1 cellular context compared by ENCODE assay signal in the genomic region with DNA sequence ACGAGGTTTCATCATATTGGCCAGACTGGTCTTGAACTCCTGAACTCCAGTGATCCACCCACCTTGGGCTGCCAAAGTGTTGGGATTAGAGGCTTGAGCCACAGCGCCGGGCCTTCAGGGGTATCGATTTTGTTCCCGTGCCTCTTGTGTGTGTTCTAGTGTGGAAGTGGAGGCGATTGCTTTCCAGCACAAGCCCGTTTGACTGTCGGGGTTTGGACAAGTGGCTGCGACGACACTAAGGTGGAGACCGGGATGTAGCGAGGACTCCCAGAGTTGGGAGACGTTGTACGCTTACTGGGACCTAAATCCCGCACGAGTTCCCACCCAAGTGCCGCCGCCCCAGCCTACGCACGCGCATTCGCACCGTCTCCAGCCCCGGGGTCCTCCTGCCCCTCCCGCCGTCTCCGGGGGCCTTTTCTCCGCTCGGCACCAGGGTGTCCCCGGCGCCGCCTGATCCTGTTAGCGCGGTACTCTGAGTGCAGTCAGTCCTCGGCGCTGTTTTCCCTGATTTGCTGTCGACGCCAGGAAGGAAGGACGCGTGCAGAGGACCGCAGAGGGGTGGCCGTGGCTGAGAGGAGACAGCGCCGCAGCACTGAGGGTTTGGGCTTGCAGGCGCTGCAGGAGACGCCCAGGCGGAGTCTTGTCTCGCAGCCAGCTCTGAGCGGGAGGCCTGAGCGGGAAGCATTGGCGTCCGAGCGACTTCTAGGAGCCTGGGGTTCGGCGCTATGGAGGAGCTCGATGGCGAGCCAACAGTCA.
TF ChIP-seq lines count a peak whose summit lies in the region.

A gene with protein sequence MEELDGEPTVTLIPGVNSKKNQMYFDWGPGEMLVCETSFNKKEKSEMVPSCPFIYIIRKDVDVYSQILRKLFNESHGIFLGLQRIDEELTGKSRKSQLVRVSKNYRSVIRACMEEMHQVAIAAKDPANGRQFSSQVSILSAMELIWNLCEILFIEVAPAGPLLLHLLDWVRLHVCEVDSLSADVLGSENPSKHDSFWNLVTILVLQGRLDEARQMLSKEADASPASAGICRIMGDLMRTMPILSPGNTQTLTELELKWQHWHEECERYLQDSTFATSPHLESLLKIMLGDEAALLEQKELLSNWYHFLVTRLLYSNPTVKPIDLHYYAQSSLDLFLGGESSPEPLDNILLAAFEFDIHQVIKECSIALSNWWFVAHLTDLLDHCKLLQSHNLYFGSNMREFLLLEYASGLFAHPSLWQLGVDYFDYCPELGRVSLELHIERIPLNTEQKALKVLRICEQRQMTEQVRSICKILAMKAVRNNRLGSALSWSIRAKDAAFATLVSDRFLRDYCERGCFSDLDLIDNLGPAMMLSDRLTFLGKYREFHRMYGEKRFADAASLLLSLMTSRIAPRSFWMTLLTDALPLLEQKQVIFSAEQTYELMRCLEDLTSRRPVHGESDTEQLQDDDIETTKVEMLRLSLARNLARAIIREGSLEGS (plus strand): TSS at position 643 of the 756 bp plus-strand sequence. CDS start 83 bp downstream, at position 726.

TF ChIP-seq in K562, 482 proteins besides CTCF, POLR2A, EP300 and RAD21 (continued from another document and continues in another):
- TF ChIP-seq SMC3 (conservative IDR thresholded peaks at IDR 0.05; ENCODE audit: insufficient read depth, low read depth, low read length), result peak; percentile 14; the same call in 1 of the 2 replicates
- TF ChIP-seq ZC3H8 (IDR thresholded peaks at IDR 0.05), result no peak
- no peak for TF ChIP-seq ZNF707 (CRISPR knock-in tag; conservative IDR thresholded peaks at IDR 0.05)
- peak; percentile 93 for TF ChIP-seq POLR2G (IDR thresholded peaks at IDR 0.05; ENCODE audit: low read depth, low read length)
- TF ChIP-seq, protein P1, sequence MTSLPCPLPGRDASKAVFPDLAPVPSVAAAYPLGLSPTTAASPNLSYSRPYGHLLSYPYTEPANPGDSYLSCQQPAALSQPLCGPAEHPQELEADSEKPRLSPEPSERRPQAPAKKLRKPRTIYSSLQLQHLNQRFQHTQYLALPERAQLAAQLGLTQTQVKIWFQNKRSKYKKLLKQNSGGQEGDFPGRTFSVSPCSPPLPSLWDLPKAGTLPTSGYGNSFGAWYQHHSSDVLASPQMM (CRISPR knock-in tag; IDR thresholded peaks at IDR 0.05), result no peak
- no peak for TF ChIP-seq ZNF175 (CRISPR knock-in tag; IDR thresholded peaks at IDR 0.05; ENCODE audit: low read depth)
- no peak for TF ChIP-seq HNRNPL (IDR thresholded peaks at IDR 0.05; ENCODE audit: low read depth, low read length)
- no peak; the same call in 1 of the 2 replicates for TF ChIP-seq PHB2 (IDR thresholded peaks at IDR 0.05; ENCODE audit: low read depth)
- no peak for TF ChIP-seq SMAD2 (IDR thresholded peaks at IDR 0.05; ENCODE audit: low read depth, low read length)
- peak in 1 of 2 experiments; percentile 73; a peak in 1 of 3 replicates for TF ChIP-seq CBX3 (IDR thresholded peaks at IDR 0.05; ENCODE audit: borderline replicate concordance in 1 of 2, low read length in 2 of 2)
- TF ChIP-seq, protein P2, sequence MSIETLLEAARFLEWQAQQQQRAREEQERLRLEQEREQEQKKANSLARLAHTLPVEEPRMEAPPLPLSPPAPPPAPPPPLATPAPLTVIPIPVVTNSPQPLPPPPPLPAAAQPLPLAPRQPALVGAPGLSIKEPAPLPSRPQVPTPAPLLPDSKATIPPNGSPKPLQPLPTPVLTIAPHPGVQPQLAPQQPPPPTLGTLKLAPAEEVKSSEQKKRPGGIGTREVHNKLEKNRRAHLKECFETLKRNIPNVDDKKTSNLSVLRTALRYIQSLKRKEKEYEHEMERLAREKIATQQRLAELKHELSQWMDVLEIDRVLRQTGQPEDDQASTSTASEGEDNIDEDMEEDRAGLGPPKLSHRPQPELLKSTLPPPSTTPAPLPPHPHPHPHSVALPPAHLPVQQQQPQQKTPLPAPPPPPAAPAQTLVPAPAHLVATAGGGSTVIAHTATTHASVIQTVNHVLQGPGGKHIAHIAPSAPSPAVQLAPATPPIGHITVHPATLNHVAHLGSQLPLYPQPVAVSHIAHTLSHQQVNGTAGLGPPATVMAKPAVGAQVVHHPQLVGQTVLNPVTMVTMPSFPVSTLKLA (conservative IDR thresholded peaks at IDR 0.05), result peak; percentile 78 to 88; a peak in 3 of 4 replicates
- TF ChIP-seq NR1H2 (CRISPR knock-in tag; IDR thresholded peaks at IDR 0.05), result no peak
- TF ChIP-seq, protein P3, sequence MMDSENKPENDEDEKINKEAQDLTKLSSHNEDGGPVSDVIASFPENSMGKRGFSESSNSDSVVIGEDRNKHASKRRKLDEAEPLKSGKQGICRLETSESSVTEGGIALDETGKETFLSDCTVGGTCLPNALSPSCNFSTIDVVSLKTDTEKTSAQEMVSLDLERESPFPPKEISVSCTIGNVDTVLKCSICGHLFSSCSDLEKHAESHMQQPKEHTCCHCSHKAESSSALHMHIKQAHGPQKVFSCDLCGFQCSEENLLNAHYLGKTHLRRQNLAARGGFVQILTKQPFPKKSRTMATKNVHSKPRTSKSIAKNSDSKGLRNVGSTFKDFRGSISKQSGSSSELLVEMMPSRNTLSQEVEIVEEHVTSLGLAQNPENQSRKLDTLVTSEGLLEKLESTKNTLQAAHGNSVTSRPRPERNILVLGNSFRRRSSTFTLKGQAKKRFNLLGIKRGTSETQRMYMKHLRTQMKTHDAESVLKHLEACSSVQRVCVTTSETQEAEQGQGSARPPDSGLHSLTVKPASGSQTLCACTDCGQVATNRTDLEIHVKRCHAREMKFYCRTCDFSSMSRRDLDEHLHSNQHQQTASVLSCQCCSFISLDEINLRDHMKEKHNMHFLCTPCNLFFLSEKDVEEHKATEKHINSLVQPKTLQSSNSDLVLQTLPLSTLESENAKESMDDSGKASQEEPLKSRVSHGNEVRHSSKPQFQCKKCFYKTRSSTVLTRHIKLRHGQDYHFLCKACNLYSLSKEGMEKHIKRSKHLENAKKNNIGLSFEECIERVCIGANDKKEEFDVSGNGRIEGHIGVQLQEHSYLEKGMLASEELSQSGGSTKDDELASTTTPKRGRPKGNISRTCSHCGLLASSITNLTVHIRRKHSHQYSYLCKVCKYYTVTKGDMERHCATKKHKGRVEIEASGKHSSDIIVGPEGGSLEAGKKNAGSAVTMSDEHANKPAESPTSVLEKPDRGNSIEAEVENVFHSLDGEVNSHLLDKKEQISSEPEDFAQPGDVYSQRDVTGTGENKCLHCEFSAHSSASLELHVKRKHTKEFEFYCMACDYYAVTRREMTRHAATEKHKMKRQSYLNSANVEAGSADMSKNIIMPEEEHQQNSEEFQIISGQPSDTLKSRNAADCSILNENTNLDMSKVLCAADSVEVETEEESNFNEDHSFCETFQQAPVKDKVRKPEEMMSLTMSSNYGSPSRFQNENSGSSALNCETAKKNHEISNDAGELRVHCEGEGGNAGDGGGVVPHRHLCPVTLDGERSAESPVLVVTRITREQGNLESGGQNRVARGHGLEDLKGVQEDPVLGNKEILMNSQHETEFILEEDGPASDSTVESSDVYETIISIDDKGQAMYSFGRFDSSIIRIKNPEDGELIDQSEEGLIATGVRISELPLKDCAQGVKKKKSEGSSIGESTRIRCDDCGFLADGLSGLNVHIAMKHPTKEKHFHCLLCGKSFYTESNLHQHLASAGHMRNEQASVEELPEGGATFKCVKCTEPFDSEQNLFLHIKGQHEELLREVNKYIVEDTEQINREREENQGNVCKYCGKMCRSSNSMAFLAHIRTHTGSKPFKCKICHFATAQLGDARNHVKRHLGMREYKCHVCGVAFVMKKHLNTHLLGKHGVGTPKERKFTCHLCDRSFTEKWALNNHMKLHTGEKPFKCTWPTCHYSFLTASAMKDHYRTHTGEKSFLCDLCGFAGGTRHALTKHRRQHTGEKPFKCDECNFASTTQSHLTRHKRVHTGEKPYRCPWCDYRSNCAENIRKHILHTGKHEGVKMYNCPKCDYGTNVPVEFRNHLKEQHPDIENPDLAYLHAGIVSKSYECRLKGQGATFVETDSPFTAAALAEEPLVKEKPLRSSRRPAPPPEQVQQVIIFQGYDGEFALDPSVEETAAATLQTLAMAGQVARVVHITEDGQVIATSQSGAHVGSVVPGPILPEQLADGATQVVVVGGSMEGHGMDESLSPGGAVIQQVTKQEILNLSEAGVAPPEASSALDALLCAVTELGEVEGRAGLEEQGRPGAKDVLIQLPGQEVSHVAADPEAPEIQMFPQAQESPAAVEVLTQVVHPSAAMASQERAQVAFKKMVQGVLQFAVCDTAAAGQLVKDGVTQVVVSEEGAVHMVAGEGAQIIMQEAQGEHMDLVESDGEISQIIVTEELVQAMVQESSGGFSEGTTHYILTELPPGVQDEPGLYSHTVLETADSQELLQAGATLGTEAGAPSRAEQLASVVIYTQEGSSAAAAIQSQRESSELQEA (IDR thresholded peaks at IDR 0.05; ENCODE audit: low read depth), result 0 out of 2 replicates have a peak, but pooled peaks have one; percentile 9
- peak; percentile 69 for TF ChIP-seq BHLHE40 (IDR thresholded peaks at IDR 0.05; ENCODE audit: low read length)
- TF ChIP-seq KLF13 (tag; IDR thresholded peaks at IDR 0.05; ENCODE audit: borderline replicate concordance, low read depth), result no peak
- TF ChIP-seq HSF4 (CRISPR knock-in tag; IDR thresholded peaks at IDR 0.05; ENCODE audit: borderline replicate concordance), result no peak
- no peak for TF ChIP-seq ZNF165 (CRISPR knock-in tag; IDR thresholded peaks at IDR 0.05; ENCODE audit: borderline replicate concordance)
- TF ChIP-seq, protein P4, sequence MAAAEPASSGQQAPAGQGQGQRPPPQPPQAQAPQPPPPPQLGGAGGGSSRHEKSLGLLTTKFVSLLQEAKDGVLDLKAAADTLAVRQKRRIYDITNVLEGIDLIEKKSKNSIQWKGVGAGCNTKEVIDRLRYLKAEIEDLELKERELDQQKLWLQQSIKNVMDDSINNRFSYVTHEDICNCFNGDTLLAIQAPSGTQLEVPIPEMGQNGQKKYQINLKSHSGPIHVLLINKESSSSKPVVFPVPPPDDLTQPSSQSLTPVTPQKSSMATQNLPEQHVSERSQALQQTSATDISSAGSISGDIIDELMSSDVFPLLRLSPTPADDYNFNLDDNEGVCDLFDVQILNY (CRISPR knock-in tag; IDR thresholded peaks at IDR 0.05), result no peak; the same call in 1 of the 2 replicates
- no peak for TF ChIP-seq NR4A1 (CRISPR knock-in tag; IDR thresholded peaks at IDR 0.05)
- TF ChIP-seq NR4A1 (tag; IDR thresholded peaks at IDR 0.05), result 0 out of 2 replicates have a peak, but pooled peaks have one; percentile 29
- TF ChIP-seq ZNF197 (CRISPR knock-in tag; IDR thresholded peaks at IDR 0.05; ENCODE audit: low read depth), result 0 out of 2 replicates have a peak, but pooled peaks have one; percentile 31
- no peak for TF ChIP-seq CCNT2 (IDR thresholded peaks at IDR 0.05; ENCODE audit: borderline replicate concordance, extremely low read depth, insufficient read length, low read depth, low read length)
- no peak for TF ChIP-seq NFATC3 (IDR thresholded peaks at IDR 0.05)
- TF ChIP-seq CC2D1A (IDR thresholded peaks at IDR 0.05), result no peak
- TF ChIP-seq SAFB (IDR thresholded peaks at IDR 0.05; ENCODE audit: borderline replicate concordance, low read depth, low read length), result no peak
- TF ChIP-seq, protein P5, sequence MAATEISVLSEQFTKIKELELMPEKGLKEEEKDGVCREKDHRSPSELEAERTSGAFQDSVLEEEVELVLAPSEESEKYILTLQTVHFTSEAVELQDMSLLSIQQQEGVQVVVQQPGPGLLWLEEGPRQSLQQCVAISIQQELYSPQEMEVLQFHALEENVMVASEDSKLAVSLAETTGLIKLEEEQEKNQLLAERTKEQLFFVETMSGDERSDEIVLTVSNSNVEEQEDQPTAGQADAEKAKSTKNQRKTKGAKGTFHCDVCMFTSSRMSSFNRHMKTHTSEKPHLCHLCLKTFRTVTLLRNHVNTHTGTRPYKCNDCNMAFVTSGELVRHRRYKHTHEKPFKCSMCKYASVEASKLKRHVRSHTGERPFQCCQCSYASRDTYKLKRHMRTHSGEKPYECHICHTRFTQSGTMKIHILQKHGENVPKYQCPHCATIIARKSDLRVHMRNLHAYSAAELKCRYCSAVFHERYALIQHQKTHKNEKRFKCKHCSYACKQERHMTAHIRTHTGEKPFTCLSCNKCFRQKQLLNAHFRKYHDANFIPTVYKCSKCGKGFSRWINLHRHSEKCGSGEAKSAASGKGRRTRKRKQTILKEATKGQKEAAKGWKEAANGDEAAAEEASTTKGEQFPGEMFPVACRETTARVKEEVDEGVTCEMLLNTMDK (IDR thresholded peaks at IDR 0.05; ENCODE audit: borderline replicate concordance, insufficient read depth, low read depth, low read length, poor library complexity, severe bottlenecking), result no peak
- TF ChIP-seq ZNF77 (CRISPR knock-in tag; IDR thresholded peaks at IDR 0.05), result no peak
- TF ChIP-seq ILK (tag; IDR thresholded peaks at IDR 0.05; ENCODE audit: borderline replicate concordance, low read depth), result no peak
- TF ChIP-seq SNIP1 (IDR thresholded peaks at IDR 0.05; ENCODE audit: low read depth), result no peak
- TF ChIP-seq, protein P6, sequence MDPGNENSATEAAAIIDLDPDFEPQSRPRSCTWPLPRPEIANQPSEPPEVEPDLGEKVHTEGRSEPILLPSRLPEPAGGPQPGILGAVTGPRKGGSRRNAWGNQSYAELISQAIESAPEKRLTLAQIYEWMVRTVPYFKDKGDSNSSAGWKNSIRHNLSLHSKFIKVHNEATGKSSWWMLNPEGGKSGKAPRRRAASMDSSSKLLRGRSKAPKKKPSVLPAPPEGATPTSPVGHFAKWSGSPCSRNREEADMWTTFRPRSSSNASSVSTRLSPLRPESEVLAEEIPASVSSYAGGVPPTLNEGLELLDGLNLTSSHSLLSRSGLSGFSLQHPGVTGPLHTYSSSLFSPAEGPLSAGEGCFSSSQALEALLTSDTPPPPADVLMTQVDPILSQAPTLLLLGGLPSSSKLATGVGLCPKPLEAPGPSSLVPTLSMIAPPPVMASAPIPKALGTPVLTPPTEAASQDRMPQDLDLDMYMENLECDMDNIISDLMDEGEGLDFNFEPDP (CRISPR knock-in tag; IDR thresholded peaks at IDR 0.05), result no peak
- TF ChIP-seq CXXC5 (CRISPR knock-in tag; IDR thresholded peaks at IDR 0.05), result peak; percentile 87
- no peak for TF ChIP-seq ZNF780A (CRISPR knock-in tag; IDR thresholded peaks at IDR 0.05)
- no peak for TF ChIP-seq CHD1 (IDR thresholded peaks at IDR 0.05; ENCODE audit: low read length)
- TF ChIP-seq, protein P7, sequence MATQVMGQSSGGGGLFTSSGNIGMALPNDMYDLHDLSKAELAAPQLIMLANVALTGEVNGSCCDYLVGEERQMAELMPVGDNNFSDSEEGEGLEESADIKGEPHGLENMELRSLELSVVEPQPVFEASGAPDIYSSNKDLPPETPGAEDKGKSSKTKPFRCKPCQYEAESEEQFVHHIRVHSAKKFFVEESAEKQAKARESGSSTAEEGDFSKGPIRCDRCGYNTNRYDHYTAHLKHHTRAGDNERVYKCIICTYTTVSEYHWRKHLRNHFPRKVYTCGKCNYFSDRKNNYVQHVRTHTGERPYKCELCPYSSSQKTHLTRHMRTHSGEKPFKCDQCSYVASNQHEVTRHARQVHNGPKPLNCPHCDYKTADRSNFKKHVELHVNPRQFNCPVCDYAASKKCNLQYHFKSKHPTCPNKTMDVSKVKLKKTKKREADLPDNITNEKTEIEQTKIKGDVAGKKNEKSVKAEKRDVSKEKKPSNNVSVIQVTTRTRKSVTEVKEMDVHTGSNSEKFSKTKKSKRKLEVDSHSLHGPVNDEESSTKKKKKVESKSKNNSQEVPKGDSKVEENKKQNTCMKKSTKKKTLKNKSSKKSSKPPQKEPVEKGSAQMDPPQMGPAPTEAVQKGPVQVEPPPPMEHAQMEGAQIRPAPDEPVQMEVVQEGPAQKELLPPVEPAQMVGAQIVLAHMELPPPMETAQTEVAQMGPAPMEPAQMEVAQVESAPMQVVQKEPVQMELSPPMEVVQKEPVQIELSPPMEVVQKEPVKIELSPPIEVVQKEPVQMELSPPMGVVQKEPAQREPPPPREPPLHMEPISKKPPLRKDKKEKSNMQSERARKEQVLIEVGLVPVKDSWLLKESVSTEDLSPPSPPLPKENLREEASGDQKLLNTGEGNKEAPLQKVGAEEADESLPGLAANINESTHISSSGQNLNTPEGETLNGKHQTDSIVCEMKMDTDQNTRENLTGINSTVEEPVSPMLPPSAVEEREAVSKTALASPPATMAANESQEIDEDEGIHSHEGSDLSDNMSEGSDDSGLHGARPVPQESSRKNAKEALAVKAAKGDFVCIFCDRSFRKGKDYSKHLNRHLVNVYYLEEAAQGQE (CRISPR knock-in tag; IDR thresholded peaks at IDR 0.05; ENCODE audit: low read depth), result peak; percentile 54; the same call in 1 of the 2 replicates
- no peak for TF ChIP-seq MCM5 (IDR thresholded peaks at IDR 0.05; ENCODE audit: low read depth)
